In genomic region chr1:149846042-149846441, GRCh38 we compare ENCODE assay signal across 11 cellular contexts.
A peak's percentile ranks its signal among the peaks of the same experiment; 100 is the strongest.
DNase-seq lines count a peak whose midpoint lies in the region; ATAC-seq and TF ChIP-seq lines count a peak whose summit lies in the region.
"Had no signal": no experiment of that assay in that cellular context is flagged by ENCODE, and none has a peak within 500 bp of the region (broad histone marks: within the 10 kb centered on the region; RNA-seq: fewer than 3 reads in every experiment).

No MANE protein-coding gene starts in this region.

- H3K27ac ChIP-seq in ACC112 (ENCODE audit: low read depth, low read length) (no peak overlapping the region), WERI-Rb-1 (0 out of 2 replicates have a peak overlapping the region, but pooled peaks have one; percentile 7)
- H3K27ac ChIP-seq: foreskin keratinocyte had no signal

- H3K4me3 ChIP-seq in ACC112 (ENCODE audit: low read depth, low read length) (peak overlapping the region; percentile 85; the same call in 1 of the 2 replicates), WERI-Rb-1 (ENCODE audit: low read depth, low read length) (no peak overlapping the region)
- H3K4me3 ChIP-seq: mucosa of descending colon, transverse colon had no signal

- no peaks in the 10 kb centered on the region for H3K9me3 ChIP-seq in WERI-Rb-1 (ENCODE audit: severe bottlenecking)
- H3K9me3 ChIP-seq: mucosa of descending colon, transverse colon had no signal

- H3K4me1 ChIP-seq in ACC112 (ENCODE audit: control insufficient read depth, insufficient read depth, low read length, unreplicated experiment) = peaks cover 28% of the 10 kb centered on the region

- ATAC-seq in HG03565 (IDR thresholded peaks at IDR 0.05; ENCODE audit: unreplicated experiment) (no peak), GM18909 (IDR thresholded peaks at IDR 0.05; ENCODE audit: poor library complexity, unreplicated experiment) (no peak)
- ATAC-seq: foreskin keratinocyte, mucosa of descending colon had no signal

- no peak overlapping the region for H2AFZ ChIP-seq in ACC112 (ENCODE audit: low read length, unreplicated experiment)

- no peaks in the 10 kb centered on the region for H3K27me3 ChIP-seq in ACC112 (ENCODE audit: insufficient read depth, low read length)
- no peaks in the 10 kb centered on the region for H3K27me3 ChIP-seq in WERI-Rb-1 (ENCODE audit: insufficient read depth, low read depth, severe bottlenecking)
- H3K27me3 ChIP-seq: foreskin keratinocyte, transverse colon had no signal

- H3K36me3 ChIP-seq in ACC112 (ENCODE audit: insufficient read depth, low read length) = peaks cover 7% of the 10 kb centered on the region
- H3K36me3 ChIP-seq in WERI-Rb-1 = peaks cover 23% of the 10 kb centered on the region
- H3K36me3 ChIP-seq: transverse colon had no signal

- no peak for TF ChIP-seq CTCF in WERI-Rb-1 (IDR thresholded peaks at IDR 0.05; ENCODE audit: low read depth, low read length)

- H3K79me2 ChIP-seq in ACC112 (ENCODE audit: control insufficient read depth, insufficient read depth, low read length, unreplicated experiment) = peaks cover 65% of the 10 kb centered on the region

- DNase-seq in HCEC 1CT = peak; percentile 0
- DNase-seq in WERI-Rb-1 = no peak
- peak; percentile 3 for DNase-seq in inferior parietal cortex (ENCODE audit: extremely low spot score)
- no peak for DNase-seq in cortex of kidney (lab: John Stamatoyannopoulos, UW)
- DNase-seq in NCI-H526 treated with DMSO at 0.1 percent for 48 hours (lab: John Stamatoyannopoulos, UW) = no peak
- DNase-seq: foreskin keratinocyte, transverse colon had no signal

Comparison
In these comparisons a context has a peak if more than half of its experiments do, and no peak if none do; other contexts are left out.
1. DNase-seq: peak in HCEC 1CT (single experiment) and inferior parietal cortex (single experiment); none in WERI-Rb-1 (single experiment), cortex of kidney (single experiment) and NCI-H526 treated with DMSO at 0.1 percent for 48 hours (single experiment).